Comparison of ENCODE assay signal across 8 cellular contexts in the genomic region with DNA sequence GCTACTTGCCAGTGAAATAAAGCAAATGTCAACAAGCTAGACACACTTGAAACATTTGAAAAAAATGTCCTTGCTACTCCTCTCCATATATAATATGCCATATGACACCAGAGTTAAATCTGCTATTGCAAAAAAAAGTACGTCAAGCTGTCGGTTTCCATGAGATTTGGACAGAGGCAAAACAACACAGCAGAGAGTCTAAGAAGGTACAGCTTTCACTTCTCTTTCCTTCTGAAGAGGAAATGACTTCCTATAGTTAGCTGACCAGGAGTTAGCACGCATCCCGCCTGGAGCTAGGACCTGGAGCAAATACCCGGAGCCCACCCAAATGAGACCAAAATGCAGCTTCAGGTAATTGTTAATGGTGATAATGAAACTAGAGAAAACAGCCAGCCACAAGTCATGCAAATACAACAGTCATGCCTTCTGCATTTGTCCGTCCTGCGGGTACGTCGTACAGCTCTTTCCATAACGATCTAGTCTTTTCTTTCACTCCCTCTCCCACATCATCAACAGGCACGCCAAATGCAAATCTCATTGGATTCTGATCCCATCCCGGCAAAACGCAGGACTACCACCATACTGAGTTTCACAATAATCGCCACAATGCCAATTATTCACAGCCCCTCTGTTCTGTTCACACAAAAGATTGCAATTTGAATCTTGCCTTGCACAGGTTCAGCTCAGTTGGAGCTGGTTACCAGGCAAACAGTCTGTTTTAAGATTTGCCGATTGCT.
DNase-seq lines count a peak whose midpoint lies in the region; ATAC-seq, FAIRE-seq and TF ChIP-seq lines count a peak whose summit lies in the region.

No MANE protein-coding gene starts in this region.

- H3K4me1 ChIP-seq in RWPE2 (ENCODE audit: insufficient read depth, poor library complexity, severe bottlenecking), result no peaks in the 10 kb centered on the region
- H3K4me1 ChIP-seq in ovary (ENCODE audit: insufficient read depth), result no peaks in the 10 kb centered on the region

- WGBS in ovary, 3 donors, result 61 to 67% (median 67%) methylated on average over 15 of the region's 15 CpGs

- ATAC-seq in GM18868 (IDR thresholded peaks at IDR 0.05; ENCODE audit: unreplicated experiment) (peak; percentile 63), HG02938 (IDR thresholded peaks at IDR 0.05; ENCODE audit: unreplicated experiment) (peak; percentile 74), RWPE2 (ENCODE audit: low read depth) (peak; percentile 49; the same call in 2 of the 3 replicates)

- no peak for TF ChIP-seq POLR2A in ovary (IDR thresholded peaks at IDR 0.05)

- FAIRE-seq in urothelium cell line (lab: Jason Lieb, UNC), result no peak
- FAIRE-seq in HTR-8/SVneo (lab: Jason Lieb, UNC), result no peak

- H3K27me3 ChIP-seq in RWPE2 (ENCODE audit: insufficient read depth, poor library complexity, severe bottlenecking) (peaks cover 43% of the 10 kb centered on the region), ovary (no peaks in the 10 kb centered on the region)

- H3K4me3 ChIP-seq in RWPE2 (ENCODE audit: severe bottlenecking) (no peak overlapping the region), ovary (peak overlapping the region; percentile 1)

- intact Hi-C loops in ovary (cut with DNase I), result no loop called here

- H3K36me3 ChIP-seq in RWPE2 (ENCODE audit: low read depth) (no peaks in the 10 kb centered on the region), ovary (no peaks in the 10 kb centered on the region)

- TF ChIP-seq CTCF in RWPE2 (IDR thresholded peaks at IDR 0.05; ENCODE audit: poor library complexity, severe bottlenecking), result no peak
- no peak for TF ChIP-seq CTCF in ovary (IDR thresholded peaks at IDR 0.05)

- H3K27ac ChIP-seq in RWPE2 (ENCODE audit: poor library complexity, severe bottlenecking) (no peak overlapping the region), ovary (no peak overlapping the region)

- DNase-seq in RWPE2 (ENCODE audit: low spot score) (no peak), ovary (no peak), urothelium cell line (ENCODE audit: low spot score) (no peak), HTR-8/SVneo (ENCODE audit: insufficient read length, low spot score) (no peak), hepatic stellate cell (ENCODE audit: low spot score) (no peak), NCI-H1694 (lab: John Stamatoyannopoulos, UW) (no peak)

- H3K9me3 ChIP-seq in RWPE2 (ENCODE audit: severe bottlenecking) (no peaks in the 10 kb centered on the region), ovary (no peaks in the 10 kb centered on the region)

- TF ChIP-seq EP300 in ovary (IDR thresholded peaks at IDR 0.05), result no peak
